Comparison of ENCODE assay signal across 21 cellular contexts in genomic region chr18:8751692-8752091, GRCh38. TPM values are rescaled to one million over a fixed set of nuclear protein-coding genes. Genes with fewer than 3 reads are reported as not detected.
DNase-seq lines count a peak whose midpoint lies in the region; ATAC-seq, FAIRE-seq and TF ChIP-seq lines count a peak whose summit lies in the region.
"Had no signal": no experiment of that assay in that cellular context is flagged by ENCODE, and none has a peak within 500 bp of the region (broad histone marks: within the 10 kb centered on the region; RNA-seq: fewer than 3 reads in every experiment).

No MANE protein-coding gene starts in this region.

- POLR2A ChIA-PET in AG04450 (lab: Yijun Ruan, JAX) (no interaction called here), Panc1 (lab: Charles Lee) (no interaction called here)

- intact Hi-C loops in Panc1 (cut with micrococcal nuclease; ENCODE audit: unreplicated experiment): loop anchor here (10.0 kb wide), 1 partner anchor 57 kb away; no protein-coding TSS in a partner anchor

- CTCF ChIA-PET in AG04450 (lab: Charles Lee): no interaction called here
- CTCF ChIA-PET in Panc1 (lab: Charles Lee): no interaction called here

- H3K27ac ChIP-seq in AG04450 (ENCODE audit: low read depth, low read length) (peak overlapping the region; percentile 98), Panc1 (ENCODE audit: low read length) (peak overlapping the region; percentile 29; the same call in 1 of the 2 replicates), rectal smooth muscle tissue (ENCODE audit: low read depth, low read length) (peak overlapping the region; percentile 80)
- H3K27ac ChIP-seq: psoas muscle, SJCRH30, upper lobe of right lung had no signal

- FAIRE-seq in GM12892 (lab: Jason Lieb, UNC): no peak

- TF ChIP-seq CTCF in AG04450 (IDR thresholded peaks at IDR 0.05; ENCODE audit: low read depth, low read length) (no peak), Panc1 (IDR thresholded peaks at IDR 0.05) (no peak)

- TSS peak; percentile 43 for BruUV-seq in Panc1 (replicated peaks; lab: Mats Ljungman, UMichigan)

- 0 out of 2 replicates have a peak, but pooled peaks cover 3% of the 10 kb centered on the region for H3K36me3 ChIP-seq in Panc1 (ENCODE audit: control insufficient read depth, insufficient read depth, low read length)
- H3K36me3 ChIP-seq in rectal smooth muscle tissue (ENCODE audit: control insufficient read depth, insufficient read depth, low read length): no peaks in the 10 kb centered on the region
- H3K36me3 ChIP-seq: SJCRH30, upper lobe of right lung had no signal

- no peak for TF ChIP-seq POLR2A in GM12892 (IDR thresholded peaks at IDR 0.05; ENCODE audit: low read depth, low read length)

- no peak for DNase-seq in AG04450 (ENCODE audit: low read depth, low spot score)
- DNase-seq in Panc1 (ENCODE audit: low read depth, low spot score): no peak
- no peak for DNase-seq in RPMI8226
- no peak for DNase-seq in GM12892 (ENCODE audit: insufficient read length)
- DNase-seq in DMS114 treated with DMSO at 0.1 percent for 48 hours (lab: John Stamatoyannopoulos, UW; ENCODE audit: unreplicated experiment): no peak
- DNase-seq: activated CD4-positive, alpha-beta T cell treated with anti-CD3 and anti-CD28 coated beads for 1 hour; activated CD8-positive, alpha-beta memory T cell treated with anti-CD3 and anti-CD28 coated beads, Interleukin-2, amount 10 ng/mL, durations not matched to agents 7 days and 5 days; activated effector memory CD4-positive, alpha-beta T cell treated with Interleukin-2 at 50 U/mL for 16 hours; amygdala; EL; NCI-H1930; NCI-H510A; nephron progenitor cell; psoas muscle; SJCRH30; upper lobe of right lung had no signal

- no peaks in the 10 kb centered on the region for H3K27me3 ChIP-seq in AG04450 (ENCODE audit: control insufficient read depth, insufficient read depth, low read length)
- H3K27me3 ChIP-seq in Panc1 (ENCODE audit: control insufficient read depth, insufficient read depth, low read length): no peaks in the 10 kb centered on the region
- no peaks in the 10 kb centered on the region for H3K27me3 ChIP-seq in rectal smooth muscle tissue (ENCODE audit: control insufficient read depth, insufficient read depth, low read length)
- H3K27me3 ChIP-seq: SJCRH30, upper lobe of right lung had no signal

- in situ Hi-C loops in Panc1 (cut with HindIII; ENCODE audit: low pct_unique_long_range_greater_than_20kb, low sequenced_read_pairs): no loop called here

- ATAC-seq in Panc1 (no peak), esophagus mucosa (peak; percentile 32), GM21723 (IDR thresholded peaks at IDR 0.05; ENCODE audit: unreplicated experiment) (no peak)
- ATAC-seq: activated CD8-positive, alpha-beta memory T cell treated with anti-CD3 and anti-CD28 coated beads, Interleukin-2, amount 10 ng/mL, durations not matched to agents 7 days and 5 days; psoas muscle; stimulated activated memory B cell treated with anti-CD40 and anti-IgM and Interleukin-4, amounts not matched to agents 10 μg/mL and 1 μg/mL and 100 μg/mL, for 72 hours; upper lobe of right lung had no signal

- no peak overlapping the region for H3K9ac ChIP-seq in rectal smooth muscle tissue (ENCODE audit: low read length)

- H3K9me3 ChIP-seq in AG04450 (ENCODE audit: control insufficient read depth, insufficient read depth, low read length) (no peaks in the 10 kb centered on the region; the same call in 1 of the 2 replicates), Panc1 (ENCODE audit: control insufficient read depth, insufficient read depth, low read depth, low read length) (no peaks in the 10 kb centered on the region)
- H3K9me3 ChIP-seq: psoas muscle, SJCRH30, upper lobe of right lung had no signal

- H3K4me1 ChIP-seq in Panc1 (ENCODE audit: control insufficient read depth, insufficient read depth, low read length): no peaks in the 10 kb centered on the region
- H3K4me1 ChIP-seq in rectal smooth muscle tissue (ENCODE audit: control insufficient read depth, insufficient read depth, low read length): peaks cover 32% of the 10 kb centered on the region
- H3K4me1 ChIP-seq: psoas muscle, SJCRH30, upper lobe of right lung had no signal

- peak overlapping the region; percentile 17; the same call in 1 of the 2 replicates for H3K4me3 ChIP-seq in AG04450 (ENCODE audit: low read depth, low read length)
- no peak overlapping the region for H3K4me3 ChIP-seq in Panc1 (ENCODE audit: low read depth in 2 of 2, low read length in 2 of 2)
- H3K4me3 ChIP-seq in rectal smooth muscle tissue (ENCODE audit: low read length): no peak overlapping the region
- H3K4me3 ChIP-seq: lung, psoas muscle, SJCRH30, upper lobe of right lung had no signal

RNA-seq across cellular contexts. Expression of gene MTCL1, which starts 46.3 kb away (rescaled TPM):
- polyA plus RNA-seq in AG04450 (2011; rRNA removed): 54.5 and 56.6 TPM in 2 replicates
- 119 and 120 TPM in 2 replicates for polyA minus RNA-seq in AG04450 (2011; rRNA and poly(A)+ RNA removed)
- total RNA-seq in Panc1 (2021; ENCODE audit: unreplicated experiment) (50.1 TPM), esophagus mucosa (9.9 TPM)
- polyA plus RNA-seq in Panc1 (2012; ENCODE audit: insufficient read length): 25.5 TPM
- not detected for polyA plus RNA-seq in GM12892 (2012; ENCODE audit: missing spikeins)

Comparison
In these comparisons a context has a peak if more than half of its experiments do, and no peak if none do; other contexts are left out.
1. H3K27ac ChIP-seq: peak in every context shown above with its lines; median percentile 98 in AG04450; 80 in rectal smooth muscle tissue; 29 in Panc1.